ENCODE assay signal across 11 cellular contexts in the genomic region with DNA sequence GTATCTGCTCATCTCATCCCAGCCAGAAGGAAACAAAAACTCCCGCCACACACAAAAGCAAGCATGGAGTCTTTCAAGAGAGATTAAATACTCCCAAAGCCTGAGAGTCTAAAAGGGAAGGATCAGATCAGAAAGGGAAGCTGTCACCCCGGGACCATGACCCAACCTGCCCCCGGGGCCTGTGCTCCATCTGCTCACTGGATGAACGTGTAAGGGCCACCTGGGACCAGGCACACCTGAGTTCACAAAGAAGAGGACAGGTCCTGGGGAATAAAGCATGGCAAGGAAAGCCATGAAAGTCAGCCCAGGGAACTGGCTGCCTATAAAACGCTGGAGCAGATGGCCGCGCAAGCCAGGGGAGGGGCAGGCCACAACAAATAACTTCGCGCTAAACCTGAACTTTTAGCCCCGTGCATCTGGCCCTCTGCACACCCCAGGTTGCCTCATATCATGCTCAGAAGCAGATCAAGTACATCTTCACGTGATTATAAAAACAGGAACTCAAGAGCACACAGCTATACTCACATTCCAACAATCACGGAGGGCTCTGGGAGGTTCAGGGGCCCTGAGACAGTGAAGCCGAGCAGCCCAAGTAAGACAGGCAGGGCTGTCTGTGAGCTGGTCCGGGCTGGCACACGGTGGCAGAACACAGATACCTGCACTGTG. TPM values are rescaled to one million over a fixed set of nuclear protein-coding genes. Genes with fewer than 3 reads are reported as not detected.
DNase-seq lines count a peak whose midpoint lies in the region; ATAC-seq and TF ChIP-seq lines count a peak whose summit lies in the region.
"Had no signal": no experiment of that assay in that cellular context is flagged by ENCODE, and none has a peak within 500 bp of the region (broad histone marks: within the 10 kb centered on the region; RNA-seq: fewer than 3 reads in every experiment).

No MANE protein-coding gene starts in this region.

- no peak for TF ChIP-seq POLR2A in gastrocnemius medialis (IDR thresholded peaks at IDR 0.05)

- H3K36me3 ChIP-seq in gastrocnemius medialis: peaks cover 0 to 3% of the 10 kb centered on the region in 2 donors
- H3K36me3 ChIP-seq: uterus had no signal

- peaks cover 43% of the 10 kb centered on the region for H3K4me1 Mint-ChIP-seq in HFFc6 (ENCODE audit: low read depth)
- H3K4me1 Mint-ChIP-seq in effector memory CD8-positive, alpha-beta T cell (ENCODE audit: low read depth in 2 of 2): peaks cover 29 to 31% of the 10 kb centered on the region in 2 donors

- no peak overlapping the region for H3K4me3 Mint-ChIP-seq in HFFc6
- no peak overlapping the region for H3K4me3 Mint-ChIP-seq in effector memory CD8-positive, alpha-beta T cell

- H3K9me3 Mint-ChIP-seq in HFFc6: no peaks in the 10 kb centered on the region
- H3K9me3 Mint-ChIP-seq in effector memory CD8-positive, alpha-beta T cell: no peaks in the 10 kb centered on the region

- H3K4me1 ChIP-seq in gastrocnemius medialis: peaks cover 80 to 85% of the 10 kb centered on the region in 2 donors

- no peaks in the 10 kb centered on the region for H3K9me3 ChIP-seq in gastrocnemius medialis
- H3K9me3 ChIP-seq: uterus had no signal

- DNase-seq in HFFc6 (no peak), NCI-H524 treated with DMSO at 0.1 percent for 48 hours (lab: John Stamatoyannopoulos, UW) (peak; percentile 94), gastrocnemius medialis (peak; percentile 34 to 83), dorsolateral prefrontal cortex (no peak), DMS53 (lab: John Stamatoyannopoulos, UW) (no peak)
- DNase-seq in effector memory CD8-positive, alpha-beta T cell: no peak
- DNase-seq: activated naive CD4-positive, alpha-beta T cell treated with Interleukin-2 at 50 U/mL for 16 hours; foreskin fibroblast; NCI-H1930; uterus had no signal

- H3K27ac ChIP-seq in gastrocnemius medialis (peak overlapping the region; percentile 92 to 98 (median 96)), dorsolateral prefrontal cortex (no peak overlapping the region)
- H3K27ac ChIP-seq: uterus had no signal

- H3K36me3 Mint-ChIP-seq in HFFc6 (ENCODE audit: low read depth): peaks cover 7% of the 10 kb centered on the region; the same call in 1 of the 2 replicates
- H3K36me3 Mint-ChIP-seq in effector memory CD8-positive, alpha-beta T cell (ENCODE audit: insufficient read depth): peaks cover 12% of the 10 kb centered on the region

- ATAC-seq in effector memory CD8-positive, alpha-beta T cell (replicated peaks): no peak
- ATAC-seq in gastrocnemius medialis (peak; percentile 2), HG03442 (IDR thresholded peaks at IDR 0.05; ENCODE audit: unreplicated experiment) (no peak)

- TF ChIP-seq CTCF in HFFc6 (IDR thresholded peaks at IDR 0.05): no peak
- TF ChIP-seq CTCF in gastrocnemius medialis (IDR thresholded peaks at IDR 0.05 in 4 of 5, conservative IDR thresholded peaks at IDR 0.05 in 1 of 5): no peak
- TF ChIP-seq CTCF in dorsolateral prefrontal cortex (IDR thresholded peaks at IDR 0.05 in 54 of 56, conservative IDR thresholded peaks at IDR 0.05 in 2 of 56; ENCODE audit: low read depth in 1 of 56, partially characterized antibody in 56 of 56): no peak

- in situ Hi-C loops in gastrocnemius medialis (cut with MboI; ENCODE audit: low sequenced_read_pairs in 4 of 4): loop anchor here in 1 of 4 donors (10.0 kb wide), 1 partner anchor 86 kb away; the partner anchor contains the start of gene DHRS7B

- H3K4me3 ChIP-seq in gastrocnemius medialis (no peak overlapping the region), dorsolateral prefrontal cortex (no peak overlapping the region)
- H3K4me3 ChIP-seq: uterus had no signal

- peak overlapping the region; percentile 52; the same call in 1 of the 2 replicates for H3K27ac Mint-ChIP-seq in HFFc6
- H3K27ac Mint-ChIP-seq in effector memory CD8-positive, alpha-beta T cell: peak overlapping the region; percentile 5 to 68

- no peaks in the 10 kb centered on the region; the same call in 1 of the 2 replicates for H3K27me3 Mint-ChIP-seq in HFFc6 (ENCODE audit: insufficient read depth)
- no peaks in the 10 kb centered on the region for H3K27me3 Mint-ChIP-seq in effector memory CD8-positive, alpha-beta T cell

- intact Hi-C loops in gastrocnemius medialis (cut with DNase I; ENCODE audit: low total_unique reads) (loop anchor here (1.0 to 5.0 kb wide), 3 partner anchors 37 to 168 kb away; partner anchors contain the start of gene USP22), dorsolateral prefrontal cortex (cut with DNase I) (loop anchor here (5.0 to 10.0 kb wide), 6 partner anchors 42 to 344 kb away; partner anchors contain the start of genes DHRS7B (in 2 of the 2), MAP2K3 (in 1 of the 2), NATD1 (in 1 of the 2) and USP22 (in 1 of the 2))

- H3K27me3 ChIP-seq in gastrocnemius medialis: no peaks in the 10 kb centered on the region
- no peaks in the 10 kb centered on the region for H3K27me3 ChIP-seq in dorsolateral prefrontal cortex
- H3K27me3 ChIP-seq: uterus had no signal

RNA-seq across cellular contexts. Expression of gene TMEM11, which starts 3.4 kb away (rescaled TPM):
- 10 to 100 TPM; 32.5 to 37.6 (median 33.9) TPM for total RNA-seq in HFFc6 (2021; fragmentation: NEBNext Ultra II Directional; extraction: Animal tissue kit (Norgen Biotek cat#: 25700))
- total RNA-seq in gastrocnemius medialis (100 to 1,000 TPM in 2 of 4 donors, 10 to 100 TPM in 2; 70.6 to 131 (median 90.9) TPM), dorsolateral prefrontal cortex (10 to 100 TPM; 11.9 to 23.7 (median 17.4) TPM)

RNA-seq across cellular contexts. Expression of gene NATD1, which starts 42.7 kb away (rescaled TPM):
- 1 to 10 TPM; 3.7 to 7.9 (median 4.1) TPM for total RNA-seq in HFFc6 (2021; fragmentation: NEBNext Ultra II Directional; extraction: Animal tissue kit (Norgen Biotek cat#: 25700))
- total RNA-seq in gastrocnemius medialis (10 to 100 TPM; 10.1 to 21.2 (median 15.5) TPM), dorsolateral prefrontal cortex (10 to 100 TPM in 14 of 120 experiments, 1 to 10 TPM in 106; 5.2 to 13.5 (median 7.6) TPM)

Comparison
In these comparisons a context has a peak if more than half of its experiments do, and no peak if none do; other contexts are left out.
1. DNase-seq: peak in NCI-H524 treated with DMSO at 0.1 percent for 48 hours (single experiment) and gastrocnemius medialis (2 of 2); none in HFFc6 (single experiment), effector memory CD8-positive, alpha-beta T cell (0 of 3), dorsolateral prefrontal cortex (0 of 10) and DMS53 (single experiment).
2. ATAC-seq: peak in gastrocnemius medialis (2 of 2); none in effector memory CD8-positive, alpha-beta T cell (single experiment) and HG03442 (single experiment).
3. H3K27ac ChIP-seq: peak in gastrocnemius medialis (4 of 4); none in dorsolateral prefrontal cortex (0 of 59).